22 cellular contexts compared by ENCODE assay signal in genomic region chr5:108945094-108945493, GRCh38.
"Had no signal": no experiment of that assay in that cellular context is flagged by ENCODE, and none has a peak within 500 bp of the region (broad histone marks: within the 10 kb centered on the region; RNA-seq: fewer than 3 reads in every experiment).

No MANE protein-coding gene starts in this region.

- H3K27ac ChIP-seq: colonic mucosa, left ventricle myocardium inferior, lower lobe of right lung, ovary, right atrium auricular region had no signal

- H3K36me3 ChIP-seq: colonic mucosa, ovary, right atrium auricular region had no signal

- DNase-seq: cerebellar nuclear complex; colonic mucosa; dermis blood vessel endothelial cell; effector CD4-positive, alpha-beta T cell; foreskin fibroblast; immature natural killer cell; kidney; left cardiac atrium; left ventricle myocardium inferior; lower lobe of right lung; natural killer cell; nucleus accumbens; ovary; small intestine; stimulated activated CD4-positive, alpha-beta T cell treated with anti-CD3 and anti-CD28 coated beads, Interleukin-12 subunit alpha, Interleukin-12 subunit beta, amount 100 ng/mL, for 4 hours; stimulated activated naive CD4-positive, alpha-beta T cell; trophoblast cell had no signal

- H3K4me3 ChIP-seq: colonic mucosa, left ventricle myocardium inferior, lower lobe of right lung, ovary, right atrium auricular region had no signal

- H3K27me3 ChIP-seq: colonic mucosa, ovary, right atrium auricular region had no signal

- H3K9me3 ChIP-seq: colonic mucosa, left ventricle myocardium inferior, lower lobe of right lung, ovary, right atrium auricular region had no signal

- FAIRE-seq: kidney, small intestine had no signal

- ATAC-seq: esophagus mucosa, left cardiac atrium, lower lobe of right lung, natural killer cell had no signal

- H3K36me3 Mint-ChIP-seq: natural killer cell had no signal

- H3K9me3 Mint-ChIP-seq: immature natural killer cell, memory B cell, mesothelial cell of epicardium, natural killer cell, neural crest cell had no signal

- H3K27ac Mint-ChIP-seq: immature natural killer cell, memory B cell, mesothelial cell of epicardium, natural killer cell had no signal

- H3K4me3 Mint-ChIP-seq: immature natural killer cell, memory B cell, mesothelial cell of epicardium, natural killer cell, neural crest cell had no signal

- H3K4me1 ChIP-seq: colonic mucosa, lower lobe of right lung, right atrium auricular region had no signal

- H3K27me3 Mint-ChIP-seq: memory B cell had no signal

- H3K4me1 Mint-ChIP-seq: immature natural killer cell, memory B cell, mesothelial cell of epicardium, natural killer cell, neural crest cell had no signal
